In the genomic region with DNA sequence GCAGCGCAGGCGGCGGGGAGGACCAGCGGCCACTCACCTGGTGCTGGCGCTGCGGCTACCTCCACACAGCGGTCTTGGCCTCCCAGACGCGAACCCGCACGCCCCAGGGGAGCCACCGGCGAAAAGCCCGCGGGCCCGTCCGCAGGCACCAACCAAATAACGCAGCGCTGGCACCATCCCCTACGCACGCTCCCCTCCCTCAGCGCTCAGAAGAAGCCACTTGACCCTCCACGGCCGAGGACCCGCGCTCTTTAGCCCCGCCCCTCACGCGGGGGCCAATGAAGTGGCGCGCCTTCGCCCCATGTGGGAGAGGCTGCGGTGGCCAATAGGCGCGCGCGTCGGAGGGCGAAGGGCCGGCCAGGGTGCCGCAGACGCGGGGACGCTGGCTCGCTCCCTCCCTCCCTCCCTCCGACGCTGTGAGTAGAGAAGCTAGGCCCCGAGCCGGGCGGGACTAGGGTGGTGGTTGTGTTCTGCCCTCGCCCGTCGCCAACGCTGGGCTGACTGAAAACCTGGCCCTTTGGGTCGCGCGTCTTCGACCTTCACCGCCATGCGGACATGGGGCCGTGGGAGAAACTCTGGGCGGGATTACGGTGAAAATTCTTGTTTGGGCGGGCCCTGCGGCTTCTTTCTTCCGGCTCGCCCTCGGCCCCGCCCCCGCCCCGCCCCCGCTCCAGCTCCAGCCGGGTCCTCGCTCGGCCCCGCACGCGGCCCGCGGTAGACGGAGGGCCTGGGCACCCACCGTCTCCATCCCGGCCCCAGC, we compare ENCODE assay signal across 1 cellular context.
A peak's percentile ranks its signal among the peaks of the same experiment; 100 is the strongest.
TF ChIP-seq lines count a peak whose summit lies in the region.

A gene with protein sequence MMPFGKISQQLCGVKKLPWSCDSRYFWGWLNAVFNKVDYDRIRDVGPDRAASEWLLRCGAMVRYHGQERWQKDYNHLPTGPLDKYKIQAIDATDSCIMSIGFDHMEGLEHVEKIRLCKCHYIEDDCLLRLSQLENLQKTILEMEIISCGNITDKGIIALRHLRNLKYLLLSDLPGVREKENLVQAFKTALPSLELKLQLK (plus strand): TSS at position 351 of the 760 bp plus-strand sequence. CDS start 9,164 bp downstream, outside the sequence.
A gene (minus strand): TSS at position 256 of the 760 bp plus-strand sequence. CDS start 79 bp downstream, at position 177.

TF ChIP-seq in HEK293, 187 proteins besides CTCF, POLR2A, EP300 and RAD21 (continued from another document and continues in another):
- TF ChIP-seq, protein P1, sequence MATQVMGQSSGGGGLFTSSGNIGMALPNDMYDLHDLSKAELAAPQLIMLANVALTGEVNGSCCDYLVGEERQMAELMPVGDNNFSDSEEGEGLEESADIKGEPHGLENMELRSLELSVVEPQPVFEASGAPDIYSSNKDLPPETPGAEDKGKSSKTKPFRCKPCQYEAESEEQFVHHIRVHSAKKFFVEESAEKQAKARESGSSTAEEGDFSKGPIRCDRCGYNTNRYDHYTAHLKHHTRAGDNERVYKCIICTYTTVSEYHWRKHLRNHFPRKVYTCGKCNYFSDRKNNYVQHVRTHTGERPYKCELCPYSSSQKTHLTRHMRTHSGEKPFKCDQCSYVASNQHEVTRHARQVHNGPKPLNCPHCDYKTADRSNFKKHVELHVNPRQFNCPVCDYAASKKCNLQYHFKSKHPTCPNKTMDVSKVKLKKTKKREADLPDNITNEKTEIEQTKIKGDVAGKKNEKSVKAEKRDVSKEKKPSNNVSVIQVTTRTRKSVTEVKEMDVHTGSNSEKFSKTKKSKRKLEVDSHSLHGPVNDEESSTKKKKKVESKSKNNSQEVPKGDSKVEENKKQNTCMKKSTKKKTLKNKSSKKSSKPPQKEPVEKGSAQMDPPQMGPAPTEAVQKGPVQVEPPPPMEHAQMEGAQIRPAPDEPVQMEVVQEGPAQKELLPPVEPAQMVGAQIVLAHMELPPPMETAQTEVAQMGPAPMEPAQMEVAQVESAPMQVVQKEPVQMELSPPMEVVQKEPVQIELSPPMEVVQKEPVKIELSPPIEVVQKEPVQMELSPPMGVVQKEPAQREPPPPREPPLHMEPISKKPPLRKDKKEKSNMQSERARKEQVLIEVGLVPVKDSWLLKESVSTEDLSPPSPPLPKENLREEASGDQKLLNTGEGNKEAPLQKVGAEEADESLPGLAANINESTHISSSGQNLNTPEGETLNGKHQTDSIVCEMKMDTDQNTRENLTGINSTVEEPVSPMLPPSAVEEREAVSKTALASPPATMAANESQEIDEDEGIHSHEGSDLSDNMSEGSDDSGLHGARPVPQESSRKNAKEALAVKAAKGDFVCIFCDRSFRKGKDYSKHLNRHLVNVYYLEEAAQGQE (tag by site-specific recombination; IDR thresholded peaks at IDR 0.05) = no peak
- TF ChIP-seq, protein P2, sequence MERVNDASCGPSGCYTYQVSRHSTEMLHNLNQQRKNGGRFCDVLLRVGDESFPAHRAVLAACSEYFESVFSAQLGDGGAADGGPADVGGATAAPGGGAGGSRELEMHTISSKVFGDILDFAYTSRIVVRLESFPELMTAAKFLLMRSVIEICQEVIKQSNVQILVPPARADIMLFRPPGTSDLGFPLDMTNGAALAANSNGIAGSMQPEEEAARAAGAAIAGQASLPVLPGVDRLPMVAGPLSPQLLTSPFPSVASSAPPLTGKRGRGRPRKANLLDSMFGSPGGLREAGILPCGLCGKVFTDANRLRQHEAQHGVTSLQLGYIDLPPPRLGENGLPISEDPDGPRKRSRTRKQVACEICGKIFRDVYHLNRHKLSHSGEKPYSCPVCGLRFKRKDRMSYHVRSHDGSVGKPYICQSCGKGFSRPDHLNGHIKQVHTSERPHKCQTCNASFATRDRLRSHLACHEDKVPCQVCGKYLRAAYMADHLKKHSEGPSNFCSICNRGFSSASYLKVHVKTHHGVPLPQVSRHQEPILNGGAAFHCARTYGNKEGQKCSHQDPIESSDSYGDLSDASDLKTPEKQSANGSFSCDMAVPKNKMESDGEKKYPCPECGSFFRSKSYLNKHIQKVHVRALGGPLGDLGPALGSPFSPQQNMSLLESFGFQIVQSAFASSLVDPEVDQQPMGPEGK (tag by site-specific recombination; IDR thresholded peaks at IDR 0.05) = peak; percentile 87
- TF ChIP-seq ZNF404 (tag by site-specific recombination; IDR thresholded peaks at IDR 0.05) (no peak), ZBTB20 (tag by site-specific recombination; IDR thresholded peaks at IDR 0.05) (peak; percentile 56; the same call in 1 of the 2 replicates), ZNF626 (tag by site-specific recombination; IDR thresholded peaks at IDR 0.05) (no peak), ZNF791 (tag by site-specific recombination; IDR thresholded peaks at IDR 0.05) (no peak), TCF7L2 (IDR thresholded peaks at IDR 0.05; ENCODE audit: borderline replicate concordance, low read depth, low read length) (no peak), ZSCAN30 (tag by site-specific recombination; IDR thresholded peaks at IDR 0.05) (peak; percentile 97), ZXDB (tag by site-specific recombination; IDR thresholded peaks at IDR 0.05) (peak; percentile 77), ZNF585B (tag by site-specific recombination; IDR thresholded peaks at IDR 0.05) (no peak), ZNF707 (tag by site-specific recombination; IDR thresholded peaks at IDR 0.05) (no peak), ZNF169 (tag by site-specific recombination; IDR thresholded peaks at IDR 0.05) (no peak), OVOL3 (tag by site-specific recombination; IDR thresholded peaks at IDR 0.05) (no peak), ZBTB21 (tag by site-specific recombination; IDR thresholded peaks at IDR 0.05) (no peak), KLF9 (tag by site-specific recombination; IDR thresholded peaks at IDR 0.05; ENCODE audit: low read depth) (peak; percentile 83), IKZF3 (tag by site-specific recombination; IDR thresholded peaks at IDR 0.05) (no peak), ZNF792 (tag by site-specific recombination; IDR thresholded peaks at IDR 0.05) (no peak), KLF7 (tag by site-specific recombination; IDR thresholded peaks at IDR 0.05; ENCODE audit: borderline replicate concordance) (0 out of 2 replicates have a peak, but pooled peaks have one; percentile 39), MEIS1 (CRISPR knock-in tag; IDR thresholded peaks at IDR 0.05; ENCODE audit: borderline replicate concordance) (no peak), HOXC10 (CRISPR knock-in tag; IDR thresholded peaks at IDR 0.05) (no peak), ZNF530 (tag by site-specific recombination; IDR thresholded peaks at IDR 0.05; ENCODE audit: low read depth) (no peak), ZNF132 (tag by site-specific recombination; IDR thresholded peaks at IDR 0.05; ENCODE audit: borderline replicate concordance) (no peak), ZNF24 (tag by site-specific recombination; IDR thresholded peaks at IDR 0.05) (no peak), SP2 (tag by site-specific recombination; IDR thresholded peaks at IDR 0.05) (peak; percentile 90), ZNF558 (tag by site-specific recombination; IDR thresholded peaks at IDR 0.05) (no peak), TRIM28 (IDR thresholded peaks at IDR 0.05; ENCODE audit: borderline replicate concordance, low read length) (no peak), ZNF266 (tag by site-specific recombination; IDR thresholded peaks at IDR 0.05; ENCODE audit: low read depth) (no peak), ZNF623 (tag by site-specific recombination; IDR thresholded peaks at IDR 0.05) (no peak), ZNF391 (tag by site-specific recombination; IDR thresholded peaks at IDR 0.05; ENCODE audit: borderline replicate concordance, low read depth) (peak; percentile 60; the same call in 1 of the 2 replicates), ZNF184 (tag by site-specific recombination; IDR thresholded peaks at IDR 0.05) (no peak), ZNF76 (tag by site-specific recombination; IDR thresholded peaks at IDR 0.05; ENCODE audit: borderline replicate concordance, low read depth) (0 out of 2 replicates have a peak, but pooled peaks have one; percentile 23), ZNF10 (tag by site-specific recombination; IDR thresholded peaks at IDR 0.05) (0 out of 2 replicates have a peak, but pooled peaks have one; percentile 10)
- TF ChIP-seq, protein P3, sequence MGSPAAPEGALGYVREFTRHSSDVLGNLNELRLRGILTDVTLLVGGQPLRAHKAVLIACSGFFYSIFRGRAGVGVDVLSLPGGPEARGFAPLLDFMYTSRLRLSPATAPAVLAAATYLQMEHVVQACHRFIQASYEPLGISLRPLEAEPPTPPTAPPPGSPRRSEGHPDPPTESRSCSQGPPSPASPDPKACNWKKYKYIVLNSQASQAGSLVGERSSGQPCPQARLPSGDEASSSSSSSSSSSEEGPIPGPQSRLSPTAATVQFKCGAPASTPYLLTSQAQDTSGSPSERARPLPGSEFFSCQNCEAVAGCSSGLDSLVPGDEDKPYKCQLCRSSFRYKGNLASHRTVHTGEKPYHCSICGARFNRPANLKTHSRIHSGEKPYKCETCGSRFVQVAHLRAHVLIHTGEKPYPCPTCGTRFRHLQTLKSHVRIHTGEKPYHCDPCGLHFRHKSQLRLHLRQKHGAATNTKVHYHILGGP (tag by site-specific recombination; IDR thresholded peaks at IDR 0.05) = no peak
- TF ChIP-seq, protein P4, sequence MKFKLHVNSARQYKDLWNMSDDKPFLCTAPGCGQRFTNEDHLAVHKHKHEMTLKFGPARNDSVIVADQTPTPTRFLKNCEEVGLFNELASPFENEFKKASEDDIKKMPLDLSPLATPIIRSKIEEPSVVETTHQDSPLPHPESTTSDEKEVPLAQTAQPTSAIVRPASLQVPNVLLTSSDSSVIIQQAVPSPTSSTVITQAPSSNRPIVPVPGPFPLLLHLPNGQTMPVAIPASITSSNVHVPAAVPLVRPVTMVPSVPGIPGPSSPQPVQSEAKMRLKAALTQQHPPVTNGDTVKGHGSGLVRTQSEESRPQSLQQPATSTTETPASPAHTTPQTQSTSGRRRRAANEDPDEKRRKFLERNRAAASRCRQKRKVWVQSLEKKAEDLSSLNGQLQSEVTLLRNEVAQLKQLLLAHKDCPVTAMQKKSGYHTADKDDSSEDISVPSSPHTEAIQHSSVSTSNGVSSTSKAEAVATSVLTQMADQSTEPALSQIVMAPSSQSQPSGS (tag by site-specific recombination; IDR thresholded peaks at IDR 0.05; ENCODE audit: low read depth) = no peak
- TF ChIP-seq, protein P5, sequence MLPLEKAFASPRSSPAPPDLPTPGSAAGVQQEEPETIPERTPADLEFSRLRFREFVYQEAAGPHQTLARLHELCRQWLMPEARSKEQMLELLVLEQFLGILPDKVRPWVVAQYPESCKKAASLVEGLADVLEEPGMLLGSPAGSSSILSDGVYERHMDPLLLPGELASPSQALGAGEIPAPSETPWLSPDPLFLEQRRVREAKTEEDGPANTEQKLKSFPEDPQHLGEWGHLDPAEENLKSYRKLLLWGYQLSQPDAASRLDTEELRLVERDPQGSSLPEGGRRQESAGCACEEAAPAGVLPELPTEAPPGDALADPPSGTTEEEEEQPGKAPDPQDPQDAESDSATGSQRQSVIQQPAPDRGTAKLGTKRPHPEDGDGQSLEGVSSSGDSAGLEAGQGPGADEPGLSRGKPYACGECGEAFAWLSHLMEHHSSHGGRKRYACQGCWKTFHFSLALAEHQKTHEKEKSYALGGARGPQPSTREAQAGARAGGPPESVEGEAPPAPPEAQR (tag by site-specific recombination; IDR thresholded peaks at IDR 0.05) = no peak
- TF ChIP-seq, protein P6, sequence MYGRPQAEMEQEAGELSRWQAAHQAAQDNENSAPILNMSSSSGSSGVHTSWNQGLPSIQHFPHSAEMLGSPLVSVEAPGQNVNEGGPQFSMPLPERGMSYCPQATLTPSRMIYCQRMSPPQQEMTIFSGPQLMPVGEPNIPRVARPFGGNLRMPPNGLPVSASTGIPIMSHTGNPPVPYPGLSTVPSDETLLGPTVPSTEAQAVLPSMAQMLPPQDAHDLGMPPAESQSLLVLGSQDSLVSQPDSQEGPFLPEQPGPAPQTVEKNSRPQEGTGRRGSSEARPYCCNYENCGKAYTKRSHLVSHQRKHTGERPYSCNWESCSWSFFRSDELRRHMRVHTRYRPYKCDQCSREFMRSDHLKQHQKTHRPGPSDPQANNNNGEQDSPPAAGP (tag by site-specific recombination; IDR thresholded peaks at IDR 0.05) = peak; percentile 24; the same call in 1 of the 2 replicates
- TF ChIP-seq, protein P7, sequence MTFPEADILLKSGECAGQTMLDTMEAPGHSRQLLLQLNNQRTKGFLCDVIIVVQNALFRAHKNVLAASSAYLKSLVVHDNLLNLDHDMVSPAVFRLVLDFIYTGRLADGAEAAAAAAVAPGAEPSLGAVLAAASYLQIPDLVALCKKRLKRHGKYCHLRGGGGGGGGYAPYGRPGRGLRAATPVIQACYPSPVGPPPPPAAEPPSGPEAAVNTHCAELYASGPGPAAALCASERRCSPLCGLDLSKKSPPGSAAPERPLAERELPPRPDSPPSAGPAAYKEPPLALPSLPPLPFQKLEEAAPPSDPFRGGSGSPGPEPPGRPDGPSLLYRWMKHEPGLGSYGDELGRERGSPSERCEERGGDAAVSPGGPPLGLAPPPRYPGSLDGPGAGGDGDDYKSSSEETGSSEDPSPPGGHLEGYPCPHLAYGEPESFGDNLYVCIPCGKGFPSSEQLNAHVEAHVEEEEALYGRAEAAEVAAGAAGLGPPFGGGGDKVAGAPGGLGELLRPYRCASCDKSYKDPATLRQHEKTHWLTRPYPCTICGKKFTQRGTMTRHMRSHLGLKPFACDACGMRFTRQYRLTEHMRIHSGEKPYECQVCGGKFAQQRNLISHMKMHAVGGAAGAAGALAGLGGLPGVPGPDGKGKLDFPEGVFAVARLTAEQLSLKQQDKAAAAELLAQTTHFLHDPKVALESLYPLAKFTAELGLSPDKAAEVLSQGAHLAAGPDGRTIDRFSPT (tag by site-specific recombination; IDR thresholded peaks at IDR 0.05) = peak; percentile 92
- TF ChIP-seq, protein P8, sequence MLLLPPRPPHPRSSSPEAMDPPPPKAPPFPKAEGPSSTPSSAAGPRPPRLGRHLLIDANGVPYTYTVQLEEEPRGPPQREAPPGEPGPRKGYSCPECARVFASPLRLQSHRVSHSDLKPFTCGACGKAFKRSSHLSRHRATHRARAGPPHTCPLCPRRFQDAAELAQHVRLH (tag by site-specific recombination; IDR thresholded peaks at IDR 0.05) = no peak
- TF ChIP-seq, protein P9, sequence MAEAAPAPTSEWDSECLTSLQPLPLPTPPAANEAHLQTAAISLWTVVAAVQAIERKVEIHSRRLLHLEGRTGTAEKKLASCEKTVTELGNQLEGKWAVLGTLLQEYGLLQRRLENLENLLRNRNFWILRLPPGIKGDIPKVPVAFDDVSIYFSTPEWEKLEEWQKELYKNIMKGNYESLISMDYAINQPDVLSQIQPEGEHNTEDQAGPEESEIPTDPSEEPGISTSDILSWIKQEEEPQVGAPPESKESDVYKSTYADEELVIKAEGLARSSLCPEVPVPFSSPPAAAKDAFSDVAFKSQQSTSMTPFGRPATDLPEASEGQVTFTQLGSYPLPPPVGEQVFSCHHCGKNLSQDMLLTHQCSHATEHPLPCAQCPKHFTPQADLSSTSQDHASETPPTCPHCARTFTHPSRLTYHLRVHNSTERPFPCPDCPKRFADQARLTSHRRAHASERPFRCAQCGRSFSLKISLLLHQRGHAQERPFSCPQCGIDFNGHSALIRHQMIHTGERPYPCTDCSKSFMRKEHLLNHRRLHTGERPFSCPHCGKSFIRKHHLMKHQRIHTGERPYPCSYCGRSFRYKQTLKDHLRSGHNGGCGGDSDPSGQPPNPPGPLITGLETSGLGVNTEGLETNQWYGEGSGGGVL (tag by site-specific recombination; IDR thresholded peaks at IDR 0.05) = peak; percentile 48; the same call in 1 of the 2 replicates
- TF ChIP-seq, protein P10, sequence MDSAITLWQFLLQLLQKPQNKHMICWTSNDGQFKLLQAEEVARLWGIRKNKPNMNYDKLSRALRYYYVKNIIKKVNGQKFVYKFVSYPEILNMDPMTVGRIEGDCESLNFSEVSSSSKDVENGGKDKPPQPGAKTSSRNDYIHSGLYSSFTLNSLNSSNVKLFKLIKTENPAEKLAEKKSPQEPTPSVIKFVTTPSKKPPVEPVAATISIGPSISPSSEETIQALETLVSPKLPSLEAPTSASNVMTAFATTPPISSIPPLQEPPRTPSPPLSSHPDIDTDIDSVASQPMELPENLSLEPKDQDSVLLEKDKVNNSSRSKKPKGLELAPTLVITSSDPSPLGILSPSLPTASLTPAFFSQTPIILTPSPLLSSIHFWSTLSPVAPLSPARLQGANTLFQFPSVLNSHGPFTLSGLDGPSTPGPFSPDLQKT (IDR thresholded peaks at IDR 0.05; ENCODE audit: borderline replicate concordance, low read depth, low read length) = no peak
